ENCODE assay signal across 9 cellular contexts in the genomic region with DNA sequence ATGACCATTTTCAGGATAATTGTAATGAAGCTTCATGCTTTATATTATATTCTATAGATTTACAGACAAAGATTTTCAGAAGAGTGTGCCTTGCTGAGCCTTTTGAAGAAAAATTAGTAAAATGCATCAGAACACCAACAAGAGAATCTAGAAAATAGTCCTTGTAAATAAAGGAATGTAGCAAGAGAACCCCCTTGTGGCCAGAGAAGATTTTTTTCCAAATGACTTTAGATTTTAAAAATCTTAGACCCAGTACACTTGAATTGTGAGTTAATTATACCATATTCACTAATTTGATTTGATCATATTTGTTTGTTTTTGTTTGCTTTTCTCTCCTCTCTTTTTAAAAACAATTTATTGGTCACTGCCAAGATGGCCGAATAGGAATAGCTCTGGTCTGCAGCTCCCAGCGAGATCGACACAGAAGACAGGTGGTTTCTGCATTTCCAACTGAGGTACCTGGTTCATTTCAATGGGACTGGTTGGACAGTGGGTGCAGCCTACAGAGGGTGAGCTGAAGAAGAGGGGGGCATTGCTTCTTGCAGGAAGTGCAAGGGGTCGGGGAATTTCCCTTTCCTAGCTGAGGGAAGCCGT. TPM values are rescaled to one million over a fixed set of nuclear protein-coding genes. Genes with fewer than 3 reads are reported as not detected.
DNase-seq lines count a peak whose midpoint lies in the region; ATAC-seq and TF ChIP-seq lines count a peak whose summit lies in the region.
"Had no signal": no experiment of that assay in that cellular context is flagged by ENCODE, and none has a peak within 500 bp of the region (broad histone marks: within the 10 kb centered on the region; RNA-seq: fewer than 3 reads in every experiment).

No MANE protein-coding gene starts in this region.

- DNase-seq in NCI-H2107 treated with DMSO at 0.1 percent for 48 hours (lab: John Stamatoyannopoulos, UW; ENCODE audit: unreplicated experiment) (peak; percentile 12), NCI-H2107 (lab: John Stamatoyannopoulos, UW) (no peak), NOMO-1 treated with DMSO at 0.1 percent for 48 hours (lab: John Stamatoyannopoulos, UW; ENCODE audit: unreplicated experiment) (peak; percentile 35), epithelial cell of proximal tubule (ENCODE audit: low read depth) (no peak), spleen (no peak), NCI-H69 (lab: John Stamatoyannopoulos, UW) (no peak), DMS153 treated with DMSO at 0.1 percent for 48 hours (lab: John Stamatoyannopoulos, UW; ENCODE audit: unreplicated experiment) (no peak)
- DNase-seq in activated T-cell treated with anti-CD3 and anti-CD28 coated beads, Interleukin-2, amount 50 U/mL, for 4 hours, result no peak

- 82 to 93% (median 84%) methylated on average over 5 of the region's 5 CpGs for WGBS in spleen, 5 donors

- no peaks in the 10 kb centered on the region for H3K9me3 Mint-ChIP-seq in activated T-cell treated with anti-CD3 and anti-CD28 coated beads, Interleukin-2, amount 50 U/mL, for 4 hours

- H3K9me3 ChIP-seq in spleen, result no peaks in the 10 kb centered on the region
- H3K9me3 ChIP-seq: BLaER1 treated with 17β-estradiol and CSF1 and Interleukin-3, amounts not matched to agents 10 nM and 100 nM had no signal

- H3K4me1 Mint-ChIP-seq in activated T-cell treated with anti-CD3 and anti-CD28 coated beads, Interleukin-2, amount 50 U/mL, for 4 hours (ENCODE audit: low read depth), result no peaks in the 10 kb centered on the region

- H3K4me3 ChIP-seq in epithelial cell of proximal tubule (ENCODE audit: low read depth, low read length) (no peak overlapping the region), spleen (no peak overlapping the region)
- H3K4me3 ChIP-seq: BLaER1 treated with 17β-estradiol and CSF1 and Interleukin-3, amounts not matched to agents 10 nM and 100 nM had no signal

- peak; percentile 59 for TF ChIP-seq CTCF in epithelial cell of proximal tubule (conservative IDR thresholded peaks at IDR 0.05; ENCODE audit: low read depth, low read length)
- TF ChIP-seq CTCF in spleen (IDR thresholded peaks at IDR 0.05 in 8 of 11, conservative IDR thresholded peaks at IDR 0.05 in 3 of 11), result peak in 6 of 11 experiments; percentile 18 to 44 (median 40)

- intact Hi-C loops in spleen (cut with DNase I; ENCODE audit: low total_unique reads), result loop anchor here (5.0 kb wide), 1 partner anchor 460 kb away; no protein-coding TSS in a partner anchor

- H3K27me3 Mint-ChIP-seq in activated T-cell treated with anti-CD3 and anti-CD28 coated beads, Interleukin-2, amount 50 U/mL, for 4 hours (ENCODE audit: low read depth), result peaks cover 3% of the 10 kb centered on the region

- peaks cover 0 to 8% (median 0%) of the 10 kb centered on the region in 7 donors for H3K27me3 ChIP-seq in spleen (replicated peaks in 1 of 7)
- H3K27me3 ChIP-seq: BLaER1 treated with 17β-estradiol and CSF1 and Interleukin-3, amounts not matched to agents 10 nM and 100 nM had no signal

- H3K36me3 ChIP-seq in spleen, result no peaks in the 10 kb centered on the region
- H3K36me3 ChIP-seq: BLaER1 treated with 17β-estradiol and CSF1 and Interleukin-3, amounts not matched to agents 10 nM and 100 nM had no signal

- no peak overlapping the region for H3K27ac ChIP-seq in spleen
- H3K27ac ChIP-seq: BLaER1 treated with 17β-estradiol and CSF1 and Interleukin-3, amounts not matched to agents 10 nM and 100 nM had no signal

- no peaks in the 10 kb centered on the region for H3K36me3 Mint-ChIP-seq in activated T-cell treated with anti-CD3 and anti-CD28 coated beads, Interleukin-2, amount 50 U/mL, for 4 hours (ENCODE audit: insufficient read depth)

- no peaks in the 10 kb centered on the region for H3K4me1 ChIP-seq in spleen
- H3K4me1 ChIP-seq: BLaER1 treated with 17β-estradiol and CSF1 and Interleukin-3, amounts not matched to agents 10 nM and 100 nM had no signal

- ATAC-seq in activated T-cell treated with anti-CD3 and anti-CD28 coated beads, Interleukin-2, amount 50 U/mL, for 4 hours, result no peak

- no peak overlapping the region for H3K4me3 Mint-ChIP-seq in activated T-cell treated with anti-CD3 and anti-CD28 coated beads, Interleukin-2, amount 50 U/mL, for 4 hours

- no peak for TF ChIP-seq POLR2A in spleen (IDR thresholded peaks at IDR 0.05)

RNA-seq across cellular contexts. Expression of a gene that starts 12.8 kb away (rescaled TPM):
- 0.51 and 3.6 TPM in 2 replicates for total RNA-seq in epithelial cell of proximal tubule
- total RNA-seq in spleen, result 10 to 100 TPM; 23.3 to 60.3 (median 37.4) TPM
- 10 to 100 TPM; 10.3 to 15.9 (median 10.6) TPM for polyA plus RNA-seq in spleen
- 1 to 10 TPM; 2.2 to 7.5 (median 2.7) TPM for total RNA-seq in activated T-cell treated with anti-CD3 and anti-CD28 coated beads, Interleukin-2, amount 50 U/mL, for 4 hours

RNA-seq across cellular contexts. Expression of a gene that starts 42.2 kb away (rescaled TPM):
- total RNA-seq in epithelial cell of proximal tubule (0.17 and 1.3 TPM in 2 replicates), spleen (10 to 100 TPM; 32.3 to 96.1 (median 76.0) TPM)
- 100 to 1,000 TPM in 1 of 3 donors, 10 to 100 TPM in 2; 45.0 to 107 (median 93.4) TPM for polyA plus RNA-seq in spleen
- total RNA-seq in activated T-cell treated with anti-CD3 and anti-CD28 coated beads, Interleukin-2, amount 50 U/mL, for 4 hours, result 10 to 100 TPM in 1 of 3 donors, 1 to 10 TPM in 2; 4.4 to 16.6 (median 7.2) TPM

Comparison
In these comparisons a context has a peak if more than half of its experiments do, and no peak if none do; other contexts are left out.
1. DNase-seq: peak in NCI-H2107 treated with DMSO at 0.1 percent for 48 hours (single experiment) and NOMO-1 treated with DMSO at 0.1 percent for 48 hours (single experiment); none in NCI-H2107 (single experiment), epithelial cell of proximal tubule (single experiment), spleen (single experiment), NCI-H69 (single experiment), DMS153 treated with DMSO at 0.1 percent for 48 hours (single experiment) and activated T-cell treated with anti-CD3 and anti-CD28 coated beads, Interleukin-2, amount 50 U/mL, for 4 hours (single experiment).